ENCODE assay signal across 17 cellular contexts in the genomic region with DNA sequence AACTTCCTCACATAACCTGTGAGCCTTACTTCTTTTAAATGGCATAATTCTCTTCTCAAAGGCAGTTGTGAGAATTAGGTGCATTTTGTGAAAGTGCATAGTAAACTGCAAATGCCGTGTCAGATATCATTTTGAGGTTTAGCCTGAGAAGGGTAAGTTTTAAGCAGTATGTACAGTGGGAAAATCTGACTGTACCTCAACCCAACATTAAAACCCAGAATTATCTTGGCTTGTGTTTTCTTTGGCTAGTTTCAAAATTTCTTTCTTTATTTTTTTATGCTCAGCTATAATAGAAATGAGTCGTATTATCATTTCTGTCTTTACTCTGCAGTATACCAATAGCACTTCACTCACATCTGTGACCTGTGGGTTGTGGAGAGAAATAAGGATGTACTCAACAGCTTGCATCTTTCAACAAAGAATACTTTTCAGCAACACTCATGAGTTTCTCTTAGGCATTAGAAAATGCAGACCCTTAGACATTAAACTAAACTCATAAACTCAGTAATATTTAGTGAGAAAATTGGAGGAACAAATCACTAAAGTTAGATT.
DNase-seq lines count a peak whose midpoint lies in the region; ATAC-seq and TF ChIP-seq lines count a peak whose summit lies in the region.
"Had no signal": no experiment of that assay in that cellular context is flagged by ENCODE, and none has a peak within 500 bp of the region (broad histone marks: within the 10 kb centered on the region; RNA-seq: fewer than 3 reads in every experiment).

No MANE protein-coding gene starts in this region.

- no peak for TF ChIP-seq CTCF in endodermal cell (conservative IDR thresholded peaks at IDR 0.05)

- H3K27ac ChIP-seq in endodermal cell (ENCODE audit: low read depth, low read length) = no peak overlapping the region
- H3K27ac ChIP-seq: WERI-Rb-1 had no signal

- H3K36me3 Mint-ChIP-seq in activated naive CD4-positive, alpha-beta T cell treated with anti-CD3 and anti-CD28 coated beads, Interleukin-2, amount 50 U/mL, for 24 hours = peaks cover 26% of the 10 kb centered on the region
- H3K36me3 Mint-ChIP-seq in activated CD4-positive, alpha-beta memory T cell treated with anti-CD3 and anti-CD28 coated beads for 36 hours = peaks cover 38% of the 10 kb centered on the region
- H3K36me3 Mint-ChIP-seq in immature natural killer cell (peaks cover 24 to 38% (median 25%) of the 10 kb centered on the region in 3 donors), endodermal cell (ENCODE audit: low read depth) (peaks cover 17% of the 10 kb centered on the region)

- no peaks in the 10 kb centered on the region for H3K4me1 ChIP-seq in endodermal cell (ENCODE audit: control insufficient read depth, insufficient read depth, low read length)

- no peak for DNase-seq in activated naive CD4-positive, alpha-beta T cell (lab: John Stamatoyannopoulos, UW)
- no peak for DNase-seq in activated CD4-positive, alpha-beta memory T cell treated with anti-CD3 and anti-CD28 coated beads for 36 hours
- peak in 1 of 3 donors; percentile 14 for DNase-seq in immature natural killer cell
- no peak for DNase-seq in endodermal cell
- DNase-seq in SIG-M5 (lab: John Stamatoyannopoulos, UW) = no peak
- DNase-seq in NCI-H187 (lab: John Stamatoyannopoulos, UW) = no peak
- DNase-seq: cortex of kidney, DMS 273 treated with DMSO at 0.1 percent for 48 hours, HCEC 1CT, NCI-H1417 treated with DMSO at 0.1 percent for 48 hours, NCI-H2227 treated with DMSO at 0.1 percent for 48 hours, RPMI8226, SW 1271, WERI-Rb-1 had no signal

- H3K4me1 Mint-ChIP-seq in activated naive CD4-positive, alpha-beta T cell treated with anti-CD3 and anti-CD28 coated beads, Interleukin-2, amount 50 U/mL, for 24 hours = peaks cover 65% of the 10 kb centered on the region
- peaks cover 64% of the 10 kb centered on the region for H3K4me1 Mint-ChIP-seq in activated CD4-positive, alpha-beta memory T cell treated with anti-CD3 and anti-CD28 coated beads for 36 hours (ENCODE audit: low read depth)
- H3K4me1 Mint-ChIP-seq in immature natural killer cell = peaks cover 47 to 70% of the 10 kb centered on the region in 2 donors
- no peaks in the 10 kb centered on the region for H3K4me1 Mint-ChIP-seq in endodermal cell

- WGBS in endodermal cell (ENCODE audit: insufficient coverage in 1 of 2, insufficient read length in 1 of 2), 2 experiments = 100% methylated on average over 1 of the region's 2 CpGs; no CpG with 5 or more reads in 1 of the 2 experiments

- no peak overlapping the region for H3K4me3 ChIP-seq in endodermal cell (ENCODE audit: low read length)
- H3K4me3 ChIP-seq: lung had no signal

- H3K27me3 Mint-ChIP-seq in activated naive CD4-positive, alpha-beta T cell treated with anti-CD3 and anti-CD28 coated beads, Interleukin-2, amount 50 U/mL, for 24 hours = no peaks in the 10 kb centered on the region
- H3K27me3 Mint-ChIP-seq in activated CD4-positive, alpha-beta memory T cell treated with anti-CD3 and anti-CD28 coated beads for 36 hours = no peaks in the 10 kb centered on the region
- H3K27me3 Mint-ChIP-seq in immature natural killer cell (ENCODE audit: low read depth in 3 of 3) (no peaks in the 10 kb centered on the region), endodermal cell (ENCODE audit: insufficient read depth) (no peaks in the 10 kb centered on the region)

- CTCF ChIA-PET in activated CD4-positive, alpha-beta memory T cell treated with anti-CD3 and anti-CD28 coated beads for 36 hours (lab: Charles Lee) = interaction anchor here (0.7 to 3.4 kb wide), 15 partner anchors 8 to 147 kb away, joined by 3 to 34 read pairs (median 7); a partner anchor contains a TSS

- H3K27ac Mint-ChIP-seq in activated naive CD4-positive, alpha-beta T cell treated with anti-CD3 and anti-CD28 coated beads, Interleukin-2, amount 50 U/mL, for 24 hours = peak overlapping the region; percentile 77
- peak overlapping the region; percentile 84 for H3K27ac Mint-ChIP-seq in activated CD4-positive, alpha-beta memory T cell treated with anti-CD3 and anti-CD28 coated beads for 36 hours
- H3K27ac Mint-ChIP-seq in immature natural killer cell = peak overlapping the region; percentile 68 to 89 (median 80)
- H3K27ac Mint-ChIP-seq in endodermal cell = no peak overlapping the region

- peaks cover 42% of the 10 kb centered on the region for H3K36me3 ChIP-seq in endodermal cell (ENCODE audit: control insufficient read depth, insufficient read depth, low read length)

- POLR2A ChIA-PET in activated CD4-positive, alpha-beta memory T cell treated with anti-CD3 and anti-CD28 coated beads for 36 hours (lab: Charles Lee) = interaction anchor here (1.3 to 4.3 kb wide), 7 partner anchors 10 to 65 kb away, joined by 4 to 61 read pairs (median 12); a partner anchor contains a TSS

- peaks cover 7% of the 10 kb centered on the region for H3K9me3 ChIP-seq in endodermal cell (ENCODE audit: control insufficient read depth, low read length)

- H3K9me3 Mint-ChIP-seq in activated naive CD4-positive, alpha-beta T cell treated with anti-CD3 and anti-CD28 coated beads, Interleukin-2, amount 50 U/mL, for 24 hours = peaks cover 4% of the 10 kb centered on the region
- peaks cover 17% of the 10 kb centered on the region for H3K9me3 Mint-ChIP-seq in activated CD4-positive, alpha-beta memory T cell treated with anti-CD3 and anti-CD28 coated beads for 36 hours
- H3K9me3 Mint-ChIP-seq in immature natural killer cell (peaks cover 0 to 1% (median 0%) of the 10 kb centered on the region in 6 donors), endodermal cell (peaks cover 4% of the 10 kb centered on the region)

- H3K9ac ChIP-seq in endodermal cell (ENCODE audit: extremely low read depth, low read length, poor library complexity, severe bottlenecking) = no peak overlapping the region

- peak overlapping the region; percentile 41 for H3K4me3 Mint-ChIP-seq in activated naive CD4-positive, alpha-beta T cell treated with anti-CD3 and anti-CD28 coated beads, Interleukin-2, amount 50 U/mL, for 24 hours
- peak overlapping the region; percentile 2 for H3K4me3 Mint-ChIP-seq in activated CD4-positive, alpha-beta memory T cell treated with anti-CD3 and anti-CD28 coated beads for 36 hours
- peak overlapping the region; percentile 48 to 74 (median 61) for H3K4me3 Mint-ChIP-seq in immature natural killer cell
- H3K4me3 Mint-ChIP-seq in endodermal cell = no peak overlapping the region

- no peaks in the 10 kb centered on the region for H3K27me3 ChIP-seq in endodermal cell (ENCODE audit: control insufficient read depth, insufficient read depth, low read length, poor library complexity, severe bottlenecking)

- intact Hi-C loops in activated CD4-positive, alpha-beta memory T cell treated with anti-CD3 and anti-CD28 coated beads for 36 hours (cut with micrococcal nuclease) = loop anchor here (1.0 to 2.0 kb wide), 4 partner anchors 10 to 246 kb away; no protein-coding TSS in a partner anchor

- no peak for ATAC-seq in HG03342 (IDR thresholded peaks at IDR 0.05; ENCODE audit: unreplicated experiment)
